ENCODE assay signal across 20 cellular contexts in genomic region chr4:78624048-78624447, GRCh38.
DNase-seq lines count a peak whose midpoint lies in the region; ATAC-seq and TF ChIP-seq lines count a peak whose summit lies in the region.
"Had no signal": no experiment of that assay in that cellular context is flagged by ENCODE, and none has a peak within 500 bp of the region (broad histone marks: within the 10 kb centered on the region; RNA-seq: fewer than 3 reads in every experiment).

No MANE protein-coding gene starts in this region.

- H3K4me3 ChIP-seq in mammary epithelial cell (replicated peaks in 1 of 3; ENCODE audit: insufficient read depth in 1 of 3, low read depth in 2 of 3, low read length in 3 of 3), result no peak overlapping the region
- no peak overlapping the region for H3K4me3 ChIP-seq in breast epithelium
- no peak overlapping the region for H3K4me3 ChIP-seq in OCI-LY3 (ENCODE audit: low read length)
- H3K4me3 ChIP-seq: coronary artery, gastrocnemius medialis, HAP-1, left lung, thoracic aorta had no signal

- H4K20me1 ChIP-seq in mammary epithelial cell (ENCODE audit: insufficient read depth, low read length) (no peaks in the 10 kb centered on the region), OCI-LY3 (ENCODE audit: insufficient read depth, low read length) (no peaks in the 10 kb centered on the region)

- H3K36me3 ChIP-seq in mammary epithelial cell (ENCODE audit: insufficient read depth, low read length), result no peaks in the 10 kb centered on the region
- H3K36me3 ChIP-seq in breast epithelium, result no peaks in the 10 kb centered on the region
- no peaks in the 10 kb centered on the region for H3K36me3 ChIP-seq in OCI-LY3 (replicated peaks; ENCODE audit: low read depth, low read length)
- H3K36me3 ChIP-seq: gastrocnemius medialis, HAP-1, left lung, thoracic aorta had no signal

- ATAC-seq in esophagus mucosa, result peak; percentile 77
- ATAC-seq: gastrocnemius medialis, left lung had no signal

- CTCF ChIA-PET in mammary epithelial cell (lab: Charles Lee; ENCODE audit: low non-redundant PET), result no interaction called here

- TF ChIP-seq CTCF in mammary epithelial cell (conservative IDR thresholded peaks at IDR 0.05 in 1 of 2, IDR thresholded peaks at IDR 0.05 in 1 of 2; ENCODE audit: extremely low read depth in 1 of 2, insufficient read depth in 1 of 2, low read depth in 1 of 2, low read length in 2 of 2), result no peak
- no peak for TF ChIP-seq CTCF in breast epithelium (IDR thresholded peaks at IDR 0.05)
- TF ChIP-seq CTCF in OCI-LY3 (IDR thresholded peaks at IDR 0.05; ENCODE audit: low read depth, low read length), result no peak

- no peaks in the 10 kb centered on the region for H3K27me3 ChIP-seq in mammary epithelial cell (ENCODE audit: insufficient read depth, low read length)
- H3K27me3 ChIP-seq in breast epithelium, result no peaks in the 10 kb centered on the region
- no peaks in the 10 kb centered on the region for H3K27me3 ChIP-seq in OCI-LY3 (ENCODE audit: low read depth, low read length)
- H3K27me3 ChIP-seq: gastrocnemius medialis, left lung had no signal

- H3K4me2 ChIP-seq in mammary epithelial cell (ENCODE audit: insufficient read depth, low read depth, low read length), result no peak overlapping the region
- peak overlapping the region; percentile 44 for H3K4me2 ChIP-seq in OCI-LY3 (ENCODE audit: low read length)

- dilution Hi-C loops in mammary epithelial cell (cut with HindIII; ENCODE audit: low sequenced_read_pairs), result loop anchor here (25.0 kb wide), 1 partner anchor 238 kb away; no protein-coding TSS in a partner anchor

- H3K79me2 ChIP-seq in mammary epithelial cell (ENCODE audit: insufficient read depth, low read length) (no peaks in the 10 kb centered on the region), OCI-LY3 (ENCODE audit: low read length) (no peaks in the 10 kb centered on the region)

- H3K9ac ChIP-seq in mammary epithelial cell (ENCODE audit: insufficient read depth, low read length) (no peak overlapping the region), OCI-LY3 (ENCODE audit: low read length) (no peak overlapping the region; the same call in 1 of the 2 replicates)

- peaks cover 12% of the 10 kb centered on the region for H3K4me1 ChIP-seq in mammary epithelial cell (ENCODE audit: insufficient read depth, low read length)
- no peaks in the 10 kb centered on the region for H3K4me1 ChIP-seq in breast epithelium
- H3K4me1 ChIP-seq in OCI-LY3 (ENCODE audit: low read length), result peaks cover 21% of the 10 kb centered on the region
- H3K4me1 ChIP-seq: gastrocnemius medialis, left lung had no signal

- H2AFZ ChIP-seq in mammary epithelial cell (ENCODE audit: low read depth, low read length) (no peak overlapping the region), OCI-LY3 (ENCODE audit: low read depth, low read length) (peak overlapping the region; percentile 25)

- peak; percentile 15 for DNase-seq in mammary epithelial cell
- no peak for DNase-seq in breast epithelium (ENCODE audit: low spot score in 2 of 2)
- no peak for DNase-seq in cerebellum (ENCODE audit: low spot score)
- no peak for DNase-seq in cortex of kidney (lab: John Stamatoyannopoulos, UW)
- DNase-seq in HuH-7.5 (ENCODE audit: low spot score), result no peak
- DNase-seq in DMS 273 treated with DMSO at 0.1 percent for 48 hours (lab: John Stamatoyannopoulos, UW), result no peak
- DNase-seq: activated CD4-positive, alpha-beta memory T cell treated with anti-CD3 and anti-CD28 coated beads for 36 hours; activated naive CD4-positive, alpha-beta T cell treated with anti-CD3 and anti-CD28 coated beads, Interleukin-2, amount 10 ng/mL, durations not matched to agents 7 days and 5 days; activated T-cell treated with anti-CD3 and anti-CD28 coated beads, Interleukin-2, amount 50 U/mL, for 1 hour; gastrocnemius medialis; left lung; NCI-H69; retina; RPMI8226 had no signal

- intact Hi-C loops in mammary epithelial cell (cut with micrococcal nuclease), result no loop called here
- intact Hi-C loops in breast epithelium (cut with DNase I; ENCODE audit: low total_unique reads), result no loop called here

- in situ Hi-C loops in mammary epithelial cell (cut with MboI; ENCODE audit: low sequenced_read_pairs in 2 of 2), result loop anchor here (10.0 to 25.0 kb wide), 2 partner anchors 151 to 238 kb away; partner anchors contain the start of gene BMP2K (in 1 of the 2)

- no peaks in the 10 kb centered on the region for H3K9me3 ChIP-seq in mammary epithelial cell (replicated peaks; ENCODE audit: insufficient read depth, low read length)
- no peaks in the 10 kb centered on the region for H3K9me3 ChIP-seq in breast epithelium
- H3K9me3 ChIP-seq in OCI-LY3 (ENCODE audit: insufficient read depth, low read length), result no peaks in the 10 kb centered on the region
- H3K9me3 ChIP-seq: gastrocnemius medialis, HAP-1, left lung, thoracic aorta had no signal

- 96% methylated on average over 7 of the region's 7 CpGs for WGBS in mammary epithelial cell (ENCODE audit: low coverage, missing lambda C conversion rate)

- no peak for TF ChIP-seq POLR2A in breast epithelium (IDR thresholded peaks at IDR 0.05)

- H3K27ac ChIP-seq in mammary epithelial cell (ENCODE audit: insufficient read depth, low read depth, low read length) (no peak overlapping the region), breast epithelium (no peak overlapping the region), OCI-LY3 (ENCODE audit: low read length) (peak overlapping the region; percentile 0; the same call in 1 of the 2 replicates)
- H3K27ac ChIP-seq: C4-2B, coronary artery, gastrocnemius medialis, left lung, thoracic aorta had no signal

- no TSS peak for BruUV-seq in mammary epithelial cell (replicated peaks; lab: Mats Ljungman, UMichigan)
